In genomic region chr6:166745801-166746668, GRCh38 we compare ENCODE assay signal across 3 cellular contexts.
TF ChIP-seq lines count a peak whose summit lies in the region.

No MANE protein-coding gene starts in this region.

TF ChIP-seq in SK-N-SH treated with all-trans-retinoic acid at 6 μM for 48 hours, 23 proteins besides CTCF, POLR2A, EP300 and RAD21 (continued from another document):
- TF ChIP-seq POU6F1 (CRISPR knock-in tag; IDR thresholded peaks at IDR 0.05; ENCODE audit: borderline replicate concordance, low read depth) (no peak), ARNTL (CRISPR knock-in tag; IDR thresholded peaks at IDR 0.05; ENCODE audit: borderline replicate concordance, low read depth) (no peak), CSDC2 (CRISPR knock-in tag; IDR thresholded peaks at IDR 0.05) (no peak), TSHZ2 (CRISPR knock-in tag; IDR thresholded peaks at IDR 0.05) (no peak), ZNF70 (CRISPR knock-in tag; IDR thresholded peaks at IDR 0.05) (no peak), CREB5 (CRISPR knock-in tag; IDR thresholded peaks at IDR 0.05; ENCODE audit: low read depth) (no peak), CSRNP3 (CRISPR knock-in tag; IDR thresholded peaks at IDR 0.05) (no peak)

TF ChIP-seq in SK-N-SH, 30 proteins besides CTCF, POLR2A, EP300 and RAD21 (continued from another document):
- TF ChIP-seq REST (IDR thresholded peaks at IDR 0.05; ENCODE audit: low read depth, low read length), result no peak
- no peak for TF ChIP-seq USF1 (IDR thresholded peaks at IDR 0.05; ENCODE audit: borderline replicate concordance, low read depth)

TF ChIP-seq in GM12878, 131 proteins besides CTCF, POLR2A, EP300 and RAD21 (continued from another document):
- no peak for TF ChIP-seq HSF1 (IDR thresholded peaks at IDR 0.05; ENCODE audit: low read depth, low read length)
